ENCODE assay signal across 9 cellular contexts in the genomic region with DNA sequence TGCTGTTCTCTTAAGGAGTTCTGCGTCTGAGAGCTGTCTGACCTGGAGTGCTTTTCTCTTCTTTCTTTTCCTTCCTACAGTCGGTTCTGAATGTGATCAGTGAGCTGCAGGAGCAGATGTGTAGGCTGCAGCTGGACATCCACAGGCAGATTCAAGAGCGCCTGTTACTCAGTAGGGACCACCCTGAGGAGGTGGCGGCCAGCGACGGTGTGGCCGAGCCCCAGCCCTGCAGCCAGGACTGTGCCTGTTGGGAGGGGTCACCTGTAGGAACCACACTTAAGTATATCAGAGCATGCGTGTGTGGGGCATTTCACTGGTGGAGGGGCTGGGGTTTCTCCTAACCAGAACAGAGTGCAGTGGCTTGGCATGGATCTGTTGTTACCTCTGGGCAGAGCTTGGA. TPM values are rescaled to one million over a fixed set of nuclear protein-coding genes. Genes with fewer than 3 reads are reported as not detected.
"Had no signal": no experiment of that assay in that cellular context is flagged by ENCODE, and none has a peak within 500 bp of the region (broad histone marks: within the 10 kb centered on the region; RNA-seq: fewer than 3 reads in every experiment).

No MANE protein-coding gene starts in this region.

- H3K4me3 Mint-ChIP-seq: GM23338 had no signal

- H3K27ac Mint-ChIP-seq: GM23338 had no signal

- ATAC-seq: GM23338, K562 had no signal

- H3K9me3 Mint-ChIP-seq: GM23338 had no signal

- DNase-seq: H7, HCEC 1CT, IMR-90, KG1 had no signal

- H3K4me3 ChIP-seq: GM23338, K562 had no signal

- H3K4me2 ChIP-seq: GM23338 had no signal

- H2AFZ ChIP-seq: GM23338 had no signal

- FAIRE-seq: HTR-8/SVneo, K562 had no signal

- H3K27ac ChIP-seq: HL-60 had no signal

RNA-seq across cellular contexts. Expression of gene CYB5R2, which starts 56.3 kb away (rescaled TPM):
- total RNA-seq: H4 had no signal
